In the genomic region with DNA sequence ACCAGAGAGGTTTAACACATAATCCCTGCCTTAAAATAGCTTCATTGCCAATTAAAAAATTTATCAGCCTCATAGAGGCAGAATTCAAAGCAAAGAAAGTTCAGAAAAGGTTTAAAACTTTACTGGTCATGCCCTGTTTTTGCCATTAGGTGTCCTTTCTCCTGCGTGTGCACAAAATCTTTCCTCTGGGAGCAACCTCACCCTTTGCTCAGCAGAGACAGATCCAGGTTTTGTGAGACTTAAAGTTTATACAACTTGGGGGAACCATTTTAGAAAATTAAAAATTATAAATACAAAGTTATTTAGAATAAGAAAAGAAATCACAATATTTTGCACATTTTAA, we compare ENCODE assay signal across 10 cellular contexts. TPM values are rescaled to one million over a fixed set of nuclear protein-coding genes. Genes with fewer than 3 reads are reported as not detected.
DNase-seq lines count a peak whose midpoint lies in the region; ATAC-seq, FAIRE-seq and TF ChIP-seq lines count a peak whose summit lies in the region.
"Had no signal": no experiment of that assay in that cellular context is flagged by ENCODE, and none has a peak within 500 bp of the region (broad histone marks: within the 10 kb centered on the region; RNA-seq: fewer than 3 reads in every experiment).

No MANE protein-coding gene starts in this region.

- no peak overlapping the region for H3K27ac Mint-ChIP-seq in T-cell

- ATAC-seq in T-cell (replicated peaks in 1 of 4) (no peak), GM18505 (IDR thresholded peaks at IDR 0.05; ENCODE audit: unreplicated experiment) (no peak)

- FAIRE-seq in D721Med (lab: Jason Lieb, UNC) = no peak

- no peak overlapping the region for H3K27ac ChIP-seq in adrenal gland
- H3K27ac ChIP-seq: skin epidermis had no signal

- POLR2A ChIA-PET in T-cell (lab: Charles Lee) = no interaction called here

- H3K27me3 Mint-ChIP-seq in T-cell = peaks cover 3 to 4% of the 10 kb centered on the region in 2 donors

- no peaks in the 10 kb centered on the region for H3K27me3 ChIP-seq in adrenal gland

- no peak for DNase-seq in D721Med (ENCODE audit: insufficient read length, low spot score)
- DNase-seq in HPDE6-E6E7 (ENCODE audit: extremely low spot score) = peak; percentile 27
- no peak for DNase-seq in adrenal gland
- peak; percentile 49 for DNase-seq in left kidney (ENCODE audit: low read depth, low spot score)
- no peak for DNase-seq in T-cell
- DNase-seq in activated effector memory CD4-positive, alpha-beta T cell treated with anti-CD3 and anti-CD28 coated beads, Interleukin-2, amount 50 U/mL, for 16 hours = no peak
- no peak for DNase-seq in mucosa of gallbladder (ENCODE audit: low spot score)
- DNase-seq: erythroblast had no signal

- H3K4me1 Mint-ChIP-seq in T-cell = no peaks in the 10 kb centered on the region

- CTCF ChIA-PET in T-cell (lab: Charles Lee) = interaction anchor here in 1 of 2 donors (0.7 to 0.9 kb wide), 2 partner anchors 164 to 431 kb away, joined by 3 read pairs; no protein-coding TSS in a partner anchor

- TF ChIP-seq CTCF in D721Med (IDR thresholded peaks at IDR 0.05; ENCODE audit: insufficient read depth, missing control alignments) (peak; percentile 4), adrenal gland (IDR thresholded peaks at IDR 0.05) (peak in 5 of 6 experiments; percentile 18 to 38 (median 29))

- no peaks in the 10 kb centered on the region for H3K9me3 Mint-ChIP-seq in T-cell

- WGBS in adrenal gland, 4 donors = 10 to 16% (median 11%) methylated on average over 1 of the region's 1 CpG

- H3K4me3 Mint-ChIP-seq in T-cell = no peak overlapping the region

- H3K36me3 Mint-ChIP-seq in T-cell = no peaks in the 10 kb centered on the region

- H3K9me3 ChIP-seq in adrenal gland (replicated peaks in 1 of 3) = no peaks in the 10 kb centered on the region

- intact Hi-C loops in adrenal gland (cut with DNase I) = no loop called here

- H3K4me3 ChIP-seq in adrenal gland = no peak overlapping the region
- H3K4me3 ChIP-seq: skin epidermis had no signal

- no peaks in the 10 kb centered on the region for H3K36me3 ChIP-seq in adrenal gland (replicated peaks in 1 of 2)

- TF ChIP-seq POLR2A in adrenal gland (IDR thresholded peaks at IDR 0.05) = no peak
- TF ChIP-seq POLR2A in GM18505 (IDR thresholded peaks at IDR 0.05; ENCODE audit: borderline replicate concordance, extremely low read depth, insufficient read depth, insufficient read length) = no peak

- peaks cover 4 to 6% of the 10 kb centered on the region in 2 donors for H3K4me1 ChIP-seq in adrenal gland (replicated peaks in 1 of 2)

RNA-seq across cellular contexts. Expression of a gene that starts 41.8 kb away (rescaled TPM):
- total RNA-seq in adrenal gland = 1 to 10 TPM in 1 of 8 donors, under 1 TPM in 3, not detected in 4; 0.11 to 1.6 (median 0.40) TPM
- not detected for polyA plus RNA-seq in adrenal gland
- not detected for total RNA-seq in T-cell
- total RNA-seq in mucosa of gallbladder = not detected

Comparison
In these comparisons a context has a peak if more than half of its experiments do, and no peak if none do; other contexts are left out.
1. DNase-seq: peak in HPDE6-E6E7 (single experiment) and left kidney (single experiment); none in D721Med (single experiment), adrenal gland (0 of 7), T-cell (0 of 34), activated effector memory CD4-positive, alpha-beta T cell treated with anti-CD3 and anti-CD28 coated beads, Interleukin-2, amount 50 U/mL, for 16 hours (single experiment) and mucosa of gallbladder (single experiment).